26 cellular contexts compared by ENCODE assay signal in genomic region chr7:113030489-113030888, GRCh38. TPM values are rescaled to one million over a fixed set of nuclear protein-coding genes. Genes with fewer than 3 reads are reported as not detected.
"Had no signal": no experiment of that assay in that cellular context is flagged by ENCODE, and none has a peak within 500 bp of the region (broad histone marks: within the 10 kb centered on the region; RNA-seq: fewer than 3 reads in every experiment).

No MANE protein-coding gene starts in this region.

- ATAC-seq: stimulated activated effector memory CD8-positive, alpha-beta T cell treated with anti-CD3 and anti-CD28 coated beads, Interleukin-12 subunit alpha, Interleukin-12 subunit beta, amount 100 ng/mL, for 72 hours; stimulated activated memory B cell treated with anti-CD40 and anti-IgM and Interleukin-4, amounts not matched to agents 10 μg/mL and 1 μg/mL and 100 μg/mL, for 72 hours; stimulated activated naive B cell treated with anti-CD40 and anti-IgM and Interleukin-4, amounts not matched to agents 10 μg/mL and 1 μg/mL and 100 μg/mL, for 72 hours; stimulated activated naive CD8-positive, alpha-beta T cell treated with anti-CD3 and anti-CD28 coated beads, Interleukin-15, amount 100 ng/mL, for 72 hours; stimulated activated naive CD8-positive, alpha-beta T cell treated with anti-CD3 and anti-CD28 coated beads, Interleukin-15, Interleukin-2, amounts not matched to agents 100 U/mL and 50 U/mL, for 24 hours; upper lobe of right lung had no signal

- H3K36me3 ChIP-seq: stomach, suprapubic skin, thoracic aorta, thyroid gland, tibial artery, tibial nerve, transverse colon, upper lobe of left lung, upper lobe of right lung, uterus, vagina had no signal

- H3K27ac ChIP-seq: stomach, suprapubic skin, testis, thoracic aorta, thyroid gland, tibial artery, tibial nerve, transverse colon, upper lobe of left lung, upper lobe of right lung, uterus, vagina had no signal

- H3K9me3 ChIP-seq: stomach, suprapubic skin, testis, thoracic aorta, thyroid gland, tibial artery, tibial nerve, transverse colon, upper lobe of left lung, upper lobe of right lung, uterus, vagina had no signal

- H3K27me3 ChIP-seq: stomach, suprapubic skin, testis, thyroid gland, tibial artery, tibial nerve, transverse colon, upper lobe of left lung, upper lobe of right lung, uterus, vagina had no signal

- H3K4me3 ChIP-seq: stomach, suprapubic skin, testis, thoracic aorta, thyroid gland, tibial artery, tibial nerve, transverse colon, upper lobe of left lung, upper lobe of right lung, uterus, vagina had no signal

- H3K4me1 ChIP-seq: stomach, suprapubic skin, testis, thyroid gland, tibial artery, tibial nerve, transverse colon, upper lobe of left lung, upper lobe of right lung, uterus, vagina had no signal

- DNase-seq: stimulated activated CD4-positive, alpha-beta T cell treated with anti-CD3 and anti-CD28 coated beads, Interleukin-2, amount 100 ng/mL, for 48 hours; stimulated activated CD4-positive, alpha-beta T cell treated with anti-CD3 and anti-CD28 coated beads, Interleukin-4, amount 100 ng/mL, for 1 hour; stimulated activated CD4-positive, alpha-beta T cell treated with anti-CD3 and anti-CD28 coated beads, Interleukin-4, amount 100 ng/mL, for 24 hours; stimulated activated CD4-positive, alpha-beta T cell treated with anti-CD3 and anti-CD28 coated beads, Interleukin-4, amount 100 ng/mL, for 4 hours; stimulated activated CD8-positive, alpha-beta memory T cell treated with anti-CD3 and anti-CD28 coated beads, Interleukin-4, amount 100 ng/mL, for 48 hours; stimulated activated naive B cell treated with anti-CD40 and anti-IgM and Interleukin-4, amounts not matched to agents 10 μg/mL and 1 μg/mL and 100 μg/mL, for 72 hours; stimulated activated naive CD4-positive, alpha-beta T cell; stimulated activated naive CD4-positive, alpha-beta T cell treated with Interleukin-2 at 50 U/mL for 16 hours; stimulated activated naive CD8-positive, alpha-beta T cell treated with anti-CD3 and anti-CD28 coated beads, Interleukin-15, amount 100 ng/mL, for 72 hours; stimulated activated naive CD8-positive, alpha-beta T cell treated with anti-CD3 and anti-CD28 coated beads, Interleukin-15, Interleukin-2, amounts not matched to agents 100 U/mL and 50 U/mL, for 24 hours; stomach; substantia nigra; testis; thyroid gland; tibial artery; transverse colon; trophoblast cell; upper lobe of left lung; upper lobe of right lung; uterus had no signal

RNA-seq across cellular contexts. Expression of gene GPR85, which starts 56.1 kb away (rescaled TPM):
- total RNA-seq: vagina had no signal
